ENCODE assay signal across 27 cellular contexts in genomic region chr16:512802-513201, GRCh38. TPM values are rescaled to one million over a fixed set of nuclear protein-coding genes. Genes with fewer than 3 reads are reported as not detected.
"Had no signal": no experiment of that assay in that cellular context is flagged by ENCODE, and none has a peak within 500 bp of the region (broad histone marks: within the 10 kb centered on the region; RNA-seq: fewer than 3 reads in every experiment).

No MANE protein-coding gene starts in this region.

- DNase-seq: cortex of kidney; dorsolateral prefrontal cortex; effector memory CD4-positive, alpha-beta T cell; heart right ventricle; hypothalamus; kidney glomerular epithelial cell; mucosa of descending colon; ovary; spleen; stimulated activated CD4-positive, alpha-beta T cell treated with anti-CD3 and anti-CD28 coated beads, Interleukin-15, amount 100 ng/mL, for 24 hours; stimulated activated CD4-positive, alpha-beta T cell treated with anti-CD3 and anti-CD28 coated beads, Interleukin-1b, Interleukin-23, amount 100 ng/mL, for 48 hours; stimulated activated CD4-positive, alpha-beta T cell treated with anti-CD3 and anti-CD28 coated beads, Interleukin-4, amount 100 ng/mL, for 24 hours; stomach; substantia nigra; transverse colon had no signal

- H3K4me1 Mint-ChIP-seq: naive thymus-derived CD8-positive, alpha-beta T cell; neural progenitor cell; stimulated activated memory B cell treated with anti-CD40 and anti-IgM and Interleukin-4, amounts not matched to agents 10 μg/mL and 1 μg/mL and 100 μg/mL, for 72 hours had no signal

- H3K27me3 Mint-ChIP-seq: naive thymus-derived CD8-positive, alpha-beta T cell; stimulated activated memory B cell treated with anti-CD40 and anti-IgM and Interleukin-4, amounts not matched to agents 10 μg/mL and 1 μg/mL and 100 μg/mL, for 72 hours had no signal

- H3K27ac Mint-ChIP-seq: naive thymus-derived CD8-positive, alpha-beta T cell; neural progenitor cell; stimulated activated memory B cell treated with anti-CD40 and anti-IgM and Interleukin-4, amounts not matched to agents 10 μg/mL and 1 μg/mL and 100 μg/mL, for 72 hours had no signal

- ATAC-seq: esophagus mucosa; heart right ventricle; mucosa of descending colon; naive thymus-derived CD8-positive, alpha-beta T cell; sciatic nerve; stimulated activated memory B cell treated with anti-CD40 and anti-IgM and Interleukin-4, amounts not matched to agents 10 μg/mL and 1 μg/mL and 100 μg/mL, for 72 hours had no signal

- H3K4me3 Mint-ChIP-seq: naive thymus-derived CD8-positive, alpha-beta T cell; neural progenitor cell; stimulated activated memory B cell treated with anti-CD40 and anti-IgM and Interleukin-4, amounts not matched to agents 10 μg/mL and 1 μg/mL and 100 μg/mL, for 72 hours had no signal

- H3K9me3 Mint-ChIP-seq: naive thymus-derived CD8-positive, alpha-beta T cell; neural progenitor cell; stimulated activated memory B cell treated with anti-CD40 and anti-IgM and Interleukin-4, amounts not matched to agents 10 μg/mL and 1 μg/mL and 100 μg/mL, for 72 hours had no signal

RNA-seq across cellular contexts. Expression of gene PRR35, which starts 47.4 kb away (rescaled TPM):
- total RNA-seq: esophagus mucosa; fibroblast of lung; frontal cortex; glomerular endothelial cell; heart right ventricle; liver; mucosa of descending colon; naive thymus-derived CD8-positive, alpha-beta T cell; ovary; posterior vena cava; sciatic nerve; skeletal muscle tissue; spleen; stomach; transverse colon; urinary bladder had no signal
